Comparison of ENCODE assay signal across 9 cellular contexts in genomic region chr3:66482005-66482404, GRCh38. TPM values are rescaled to one million over a fixed set of nuclear protein-coding genes. Genes with fewer than 3 reads are reported as not detected.
DNase-seq lines count a peak whose midpoint lies in the region; TF ChIP-seq lines count a peak whose summit lies in the region.
"Had no signal": no experiment of that assay in that cellular context is flagged by ENCODE, and none has a peak within 500 bp of the region (broad histone marks: within the 10 kb centered on the region; RNA-seq: fewer than 3 reads in every experiment).

No MANE protein-coding gene starts in this region.

- peak overlapping the region; percentile 72 for H3K4me3 Mint-ChIP-seq in activated CD4-positive, alpha-beta T cell treated with anti-CD3 and anti-CD28 coated beads, Interleukin-2, amount 10 ng/mL, durations not matched to agents 24 days and 14 days

- H3K4me3 ChIP-seq in WI38 (ENCODE audit: low read depth, low read length) (peak overlapping the region; percentile 7), right atrium auricular region (no peak overlapping the region), subcutaneous abdominal adipose tissue (ENCODE audit: low read depth in 1 of 5, low read length in 5 of 5) (no peak overlapping the region)

- no peak overlapping the region for H3K9ac ChIP-seq in subcutaneous abdominal adipose tissue (ENCODE audit: low read length in 5 of 5)

- H3K27ac ChIP-seq in right atrium auricular region (peak overlapping the region; percentile 93 to 97), subcutaneous abdominal adipose tissue (ENCODE audit: low read depth, low read length) (peak overlapping the region; percentile 91)
- H3K27ac ChIP-seq: WERI-Rb-1 had no signal

- DNase-seq in activated CD4-positive, alpha-beta T cell treated with anti-CD3 and anti-CD28 coated beads, Interleukin-2, amount 10 ng/mL, durations not matched to agents 24 days and 14 days = no peak
- no peak for DNase-seq in activated CD4-positive, alpha-beta T cell treated with anti-CD3 and anti-CD28 coated beads, Interleukin-2, amount 50 U/mL, for 1 hour
- DNase-seq in right atrium auricular region (ENCODE audit: low spot score) (no peak), NCI-H1436 treated with DMSO at 0.1 percent for 48 hours (lab: John Stamatoyannopoulos, UW) (no peak), SHP77 treated with DMSO at 0.1 percent for 48 hours (lab: John Stamatoyannopoulos, UW) (no peak)
- no peak for DNase-seq in stimulated activated CD4-positive, alpha-beta T cell treated with anti-CD3 and anti-CD28 coated beads, Interleukin-2, amount 100 ng/mL, for 24 hours
- DNase-seq: WERI-Rb-1 had no signal

- H3K36me3 ChIP-seq in right atrium auricular region (no peaks in the 10 kb centered on the region), subcutaneous abdominal adipose tissue (ENCODE audit: control insufficient read depth in 5 of 5, insufficient read depth in 5 of 5, low read length in 5 of 5) (no peaks in the 10 kb centered on the region)
- H3K36me3 ChIP-seq: WERI-Rb-1 had no signal

- H3K9me3 Mint-ChIP-seq in activated CD4-positive, alpha-beta T cell treated with anti-CD3 and anti-CD28 coated beads, Interleukin-2, amount 10 ng/mL, durations not matched to agents 24 days and 14 days = peaks cover 8% of the 10 kb centered on the region

- H3K27me3 Mint-ChIP-seq in activated CD4-positive, alpha-beta T cell treated with anti-CD3 and anti-CD28 coated beads, Interleukin-2, amount 10 ng/mL, durations not matched to agents 24 days and 14 days = no peaks in the 10 kb centered on the region

- H3K36me3 Mint-ChIP-seq in activated CD4-positive, alpha-beta T cell treated with anti-CD3 and anti-CD28 coated beads, Interleukin-2, amount 10 ng/mL, durations not matched to agents 24 days and 14 days (ENCODE audit: low read depth) = peaks cover 43% of the 10 kb centered on the region

- no peaks in the 10 kb centered on the region for H3K9me3 ChIP-seq in right atrium auricular region
- H3K9me3 ChIP-seq in subcutaneous abdominal adipose tissue (ENCODE audit: control insufficient read depth in 5 of 5, low read length in 5 of 5) = peaks cover 0 to 3% (median 0%) of the 10 kb centered on the region in 5 donors

- H3K4me1 ChIP-seq in right atrium auricular region (peaks cover 0 to 97% of the 10 kb centered on the region in 2 donors), subcutaneous abdominal adipose tissue (ENCODE audit: control insufficient read depth in 5 of 5, insufficient read depth in 5 of 5, low read length in 5 of 5) (peaks cover 10 to 56% (median 50%) of the 10 kb centered on the region in 5 donors)

- H3K4me1 Mint-ChIP-seq in activated CD4-positive, alpha-beta T cell treated with anti-CD3 and anti-CD28 coated beads, Interleukin-2, amount 10 ng/mL, durations not matched to agents 24 days and 14 days = peaks cover 89% of the 10 kb centered on the region

- H3K27me3 ChIP-seq in right atrium auricular region = no peaks in the 10 kb centered on the region
- no peaks in the 10 kb centered on the region for H3K27me3 ChIP-seq in subcutaneous abdominal adipose tissue (ENCODE audit: control insufficient read depth in 5 of 5, insufficient read depth in 4 of 5, low read length in 5 of 5)

- intact Hi-C loops in activated CD4-positive, alpha-beta T cell treated with anti-CD3 and anti-CD28 coated beads, Interleukin-2, amount 10 ng/mL, durations not matched to agents 24 days and 14 days (cut with micrococcal nuclease) = loop anchor here (2.0 kb wide), 1 partner anchor 13 kb away; no protein-coding TSS in a partner anchor

- TF ChIP-seq CTCF in WI38 (IDR thresholded peaks at IDR 0.05; ENCODE audit: low read depth, low read length) (no peak), right atrium auricular region (IDR thresholded peaks at IDR 0.05) (no peak)

- H3K27ac Mint-ChIP-seq in activated CD4-positive, alpha-beta T cell treated with anti-CD3 and anti-CD28 coated beads, Interleukin-2, amount 10 ng/mL, durations not matched to agents 24 days and 14 days = peak overlapping the region; percentile 60

RNA-seq across cellular contexts. Expression of gene LRIG1, which starts 18.8 kb away (rescaled TPM):
- total RNA-seq in activated CD4-positive, alpha-beta T cell treated with anti-CD3 and anti-CD28 coated beads, Interleukin-2, amount 10 ng/mL, durations not matched to agents 24 days and 14 days = 50.3 and 52.8 TPM in 2 replicates
- 100 to 1,000 TPM; 147 to 179 TPM for total RNA-seq in right atrium auricular region
